In genomic region chr10:61712105-61712504, GRCh38 we compare ENCODE assay signal across 4 cellular contexts. TPM values are rescaled to one million over a fixed set of nuclear protein-coding genes. Genes with fewer than 3 reads are reported as not detected.
"Had no signal": no experiment of that assay in that cellular context is flagged by ENCODE, and none has a peak within 500 bp of the region (broad histone marks: within the 10 kb centered on the region; RNA-seq: fewer than 3 reads in every experiment).

No MANE protein-coding gene starts in this region.

RNA-seq across cellular contexts. Expression of gene CABCOCO1, which starts 49.4 kb away (rescaled TPM):
- total RNA-seq: GM23338, H1, H7, H9 had no signal
